Comparison of ENCODE assay signal across 8 cellular contexts in the genomic region with DNA sequence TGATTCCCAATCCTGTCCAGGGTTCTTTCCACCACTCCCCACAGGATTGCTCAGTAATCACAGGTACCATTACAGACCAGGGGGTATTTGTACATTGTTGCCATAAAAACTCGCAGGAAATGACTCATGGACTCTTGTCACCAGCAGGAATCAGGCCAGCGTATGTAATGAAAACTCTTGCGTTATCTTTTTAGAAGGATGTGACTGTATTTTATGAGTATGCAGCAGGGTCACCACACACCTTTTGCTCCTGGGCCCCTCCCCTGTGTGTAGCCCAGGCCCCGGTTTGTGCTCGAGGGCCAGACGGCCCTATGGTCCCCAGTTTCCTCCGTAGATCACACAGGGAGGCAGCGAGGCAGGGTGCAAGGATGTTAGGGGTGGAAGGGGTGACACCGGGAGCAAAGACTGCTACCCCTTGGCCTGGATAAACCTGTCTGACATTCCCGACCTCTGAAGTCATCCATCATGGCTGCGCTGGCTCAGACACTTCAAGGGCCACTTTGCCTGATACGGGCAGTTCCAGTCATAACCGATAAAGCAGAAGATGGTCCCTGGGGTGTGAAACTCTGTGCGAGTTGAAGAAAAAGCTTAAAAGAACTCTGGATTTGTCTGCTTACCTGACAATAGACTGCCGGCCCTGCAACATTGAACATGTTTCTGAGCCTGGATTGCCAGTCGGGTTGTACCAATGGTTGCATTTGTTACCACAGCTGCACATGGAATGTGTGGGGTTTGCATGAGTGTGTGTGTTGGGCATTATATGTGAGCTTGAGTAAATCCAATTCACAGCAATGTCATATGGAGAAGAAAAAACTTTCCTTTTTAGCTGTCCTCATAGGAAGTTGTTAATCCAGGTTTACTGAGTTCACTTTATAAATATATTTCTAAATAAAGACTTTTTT. TPM values are rescaled to one million over a fixed set of nuclear protein-coding genes. Genes with fewer than 3 reads are reported as not detected.
DNase-seq lines count a peak whose midpoint lies in the region; ATAC-seq and TF ChIP-seq lines count a peak whose summit lies in the region.

No MANE protein-coding gene starts in this region.

- ATAC-seq in GM21825 (IDR thresholded peaks at IDR 0.05; ENCODE audit: unreplicated experiment) = no peak
- ATAC-seq in GM21390 (IDR thresholded peaks at IDR 0.05; ENCODE audit: unreplicated experiment) = no peak
- no peak for ATAC-seq in HG02981 (IDR thresholded peaks at IDR 0.05; ENCODE audit: unreplicated experiment)

- no peaks in the 10 kb centered on the region for H3K27me3 Mint-ChIP-seq in activated T-cell treated with anti-CD3 and anti-CD28 coated beads, Interleukin-2, amount 50 U/mL, for 24 hours
- no peaks in the 10 kb centered on the region for H3K27me3 Mint-ChIP-seq in T-helper 1 cell treated with Interleukin-12 subunit alpha and Interleukin-12 subunit beta and Interleukin-4 antibody, amounts not matched to agents 30 μg/mL and 1 μg/mL, for 36 hours (ENCODE audit: low read depth)
- H3K27me3 Mint-ChIP-seq in stimulated activated naive CD8-positive, alpha-beta T cell treated with anti-CD3 and anti-CD28 coated beads, Interleukin-15, Interleukin-2, amounts not matched to agents 100 ng/mL and 50 ng/mL, for 24 hours = no peaks in the 10 kb centered on the region

- no peak overlapping the region for H3K4me3 Mint-ChIP-seq in activated T-cell treated with anti-CD3 and anti-CD28 coated beads, Interleukin-2, amount 50 U/mL, for 24 hours
- H3K4me3 Mint-ChIP-seq in T-helper 1 cell treated with Interleukin-12 subunit alpha and Interleukin-12 subunit beta and Interleukin-4 antibody, amounts not matched to agents 30 μg/mL and 1 μg/mL, for 36 hours = no peak overlapping the region
- H3K4me3 Mint-ChIP-seq in stimulated activated naive CD8-positive, alpha-beta T cell treated with anti-CD3 and anti-CD28 coated beads, Interleukin-15, Interleukin-2, amounts not matched to agents 100 ng/mL and 50 ng/mL, for 24 hours = no peak overlapping the region

- peaks cover under 1% of the 10 kb centered on the region for H3K9me3 Mint-ChIP-seq in activated T-cell treated with anti-CD3 and anti-CD28 coated beads, Interleukin-2, amount 50 U/mL, for 24 hours
- H3K9me3 Mint-ChIP-seq in T-helper 1 cell treated with Interleukin-12 subunit alpha and Interleukin-12 subunit beta and Interleukin-4 antibody, amounts not matched to agents 30 μg/mL and 1 μg/mL, for 36 hours = peaks cover 3% of the 10 kb centered on the region
- H3K9me3 Mint-ChIP-seq in stimulated activated naive CD8-positive, alpha-beta T cell treated with anti-CD3 and anti-CD28 coated beads, Interleukin-15, Interleukin-2, amounts not matched to agents 100 ng/mL and 50 ng/mL, for 24 hours = peaks cover 3% of the 10 kb centered on the region

- no peak for TF ChIP-seq CTCF in fibroblast of the aortic adventitia (IDR thresholded peaks at IDR 0.05; ENCODE audit: insufficient read depth, low read length)

- H3K4me3 ChIP-seq in fibroblast of the aortic adventitia (ENCODE audit: low read depth, low read length) = no peak overlapping the region

- DNase-seq in activated T-cell treated with anti-CD3 and anti-CD28 coated beads, Interleukin-2, amount 50 U/mL, for 24 hours = peak; percentile 31
- DNase-seq in activated T-cell treated with anti-CD3 and anti-CD28 coated beads, Interleukin-2, amount 50 U/mL, for 1 hour = no peak
- peak; percentile 87 for DNase-seq in fibroblast of the aortic adventitia (ENCODE audit: low read depth)

- peak overlapping the region; percentile 56 for H3K27ac Mint-ChIP-seq in activated T-cell treated with anti-CD3 and anti-CD28 coated beads, Interleukin-2, amount 50 U/mL, for 24 hours
- H3K27ac Mint-ChIP-seq in T-helper 1 cell treated with Interleukin-12 subunit alpha and Interleukin-12 subunit beta and Interleukin-4 antibody, amounts not matched to agents 30 μg/mL and 1 μg/mL, for 36 hours = peak overlapping the region; percentile 72
- H3K27ac Mint-ChIP-seq in stimulated activated naive CD8-positive, alpha-beta T cell treated with anti-CD3 and anti-CD28 coated beads, Interleukin-15, Interleukin-2, amounts not matched to agents 100 ng/mL and 50 ng/mL, for 24 hours = peak overlapping the region; percentile 54

- H3K4me1 Mint-ChIP-seq in activated T-cell treated with anti-CD3 and anti-CD28 coated beads, Interleukin-2, amount 50 U/mL, for 24 hours (ENCODE audit: low read depth) = peaks cover 49% of the 10 kb centered on the region
- peaks cover 52% of the 10 kb centered on the region for H3K4me1 Mint-ChIP-seq in T-helper 1 cell treated with Interleukin-12 subunit alpha and Interleukin-12 subunit beta and Interleukin-4 antibody, amounts not matched to agents 30 μg/mL and 1 μg/mL, for 36 hours (ENCODE audit: low read depth)
- H3K4me1 Mint-ChIP-seq in stimulated activated naive CD8-positive, alpha-beta T cell treated with anti-CD3 and anti-CD28 coated beads, Interleukin-15, Interleukin-2, amounts not matched to agents 100 ng/mL and 50 ng/mL, for 24 hours (ENCODE audit: low read depth) = peaks cover 51% of the 10 kb centered on the region

- H3K36me3 Mint-ChIP-seq in activated T-cell treated with anti-CD3 and anti-CD28 coated beads, Interleukin-2, amount 50 U/mL, for 24 hours (ENCODE audit: low read depth) = peaks cover 50% of the 10 kb centered on the region
- peaks cover 29% of the 10 kb centered on the region for H3K36me3 Mint-ChIP-seq in T-helper 1 cell treated with Interleukin-12 subunit alpha and Interleukin-12 subunit beta and Interleukin-4 antibody, amounts not matched to agents 30 μg/mL and 1 μg/mL, for 36 hours (ENCODE audit: low read depth)
- peaks cover 36% of the 10 kb centered on the region for H3K36me3 Mint-ChIP-seq in stimulated activated naive CD8-positive, alpha-beta T cell treated with anti-CD3 and anti-CD28 coated beads, Interleukin-15, Interleukin-2, amounts not matched to agents 100 ng/mL and 50 ng/mL, for 24 hours (ENCODE audit: low read depth)

RNA-seq across cellular contexts. Expression of gene MICAL2, which starts 57.0 kb away (rescaled TPM):
- total RNA-seq in fibroblast of the aortic adventitia (ENCODE audit: low replicate concordance) = 31.9 and 146 TPM in 2 replicates
